17 cellular contexts compared by ENCODE assay signal in the genomic region with DNA sequence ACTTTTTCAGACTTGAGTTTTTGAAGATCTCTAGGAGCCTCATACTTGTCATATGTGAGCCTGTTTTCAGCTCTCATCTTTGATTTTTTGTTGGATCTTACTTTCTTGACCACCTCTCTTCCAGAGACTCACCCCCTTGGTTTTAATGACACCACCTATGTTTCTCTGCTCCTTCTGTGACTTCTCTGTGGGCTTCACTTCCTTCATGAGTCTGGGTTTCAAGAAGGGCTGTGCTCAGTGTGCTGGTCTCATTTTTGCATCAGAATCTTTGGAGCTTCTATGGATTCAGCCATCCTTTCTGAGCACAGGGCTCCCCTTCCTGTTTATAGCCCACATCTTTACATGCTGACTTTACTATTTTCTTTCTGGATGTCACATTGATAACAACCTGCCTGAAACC.
"Had no signal": no experiment of that assay in that cellular context is flagged by ENCODE, and none has a peak within 500 bp of the region (broad histone marks: within the 10 kb centered on the region; RNA-seq: fewer than 3 reads in every experiment).

No MANE protein-coding gene starts in this region.

- H3K27ac ChIP-seq: esophagus squamous epithelium had no signal

- H3K36me3 ChIP-seq: esophagus squamous epithelium, thyroid gland had no signal

- H3K9me3 Mint-ChIP-seq: activated B cell treated with CpG ODN at 0.5 μM for 24 hours; activated CD4-positive, alpha-beta T cell treated with anti-CD3 and anti-CD28 coated beads, Interleukin-2, amount 10 ng/mL, durations not matched to agents 7 days and 5 days; activated T-helper 2 cell treated with anti-CD3 and anti-CD28 coated beads, Interferon-gamma antibody, Interleukin-2, Interleukin-4, amounts not matched to agents 10 μg/mL and 5 μg/mL and 100 μg/mL, durations not matched to agents 14 hours and 24 hours and 36 hours; naive B cell; T-cell had no signal

- H3K27me3 ChIP-seq: esophagus squamous epithelium, thyroid gland had no signal

- H3K27ac Mint-ChIP-seq: activated B cell treated with CpG ODN at 0.5 μM for 24 hours; activated CD4-positive, alpha-beta T cell treated with anti-CD3 and anti-CD28 coated beads, Interleukin-2, amount 10 ng/mL, durations not matched to agents 7 days and 5 days; activated T-helper 2 cell treated with anti-CD3 and anti-CD28 coated beads, Interferon-gamma antibody, Interleukin-2, Interleukin-4, amounts not matched to agents 10 μg/mL and 5 μg/mL and 100 μg/mL, durations not matched to agents 14 hours and 24 hours and 36 hours; T-cell had no signal

- H3K4me3 ChIP-seq: esophagus squamous epithelium, mucosa of descending colon, smooth muscle cell, thyroid gland had no signal

- H3K4me3 Mint-ChIP-seq: activated B cell treated with CpG ODN at 0.5 μM for 24 hours; activated CD4-positive, alpha-beta T cell treated with anti-CD3 and anti-CD28 coated beads, Interleukin-2, amount 10 ng/mL, durations not matched to agents 7 days and 5 days; naive B cell; T-cell had no signal

- ATAC-seq: left cardiac atrium, mucosa of descending colon, sciatic nerve, T-cell had no signal

- H3K9me3 ChIP-seq: esophagus squamous epithelium, mucosa of descending colon, thyroid gland had no signal

- DNase-seq: activated B cell treated with CpG ODN at 0.5 μM for 24 hours; activated CD4-positive, alpha-beta T cell treated with anti-CD3 and anti-CD28 coated beads, Interleukin-2, amount 10 ng/mL, durations not matched to agents 7 days and 5 days; activated naive CD4-positive, alpha-beta T cell treated with Interleukin-2 at 50 U/mL for 16 hours; activated T-cell treated with anti-CD3 and anti-CD28 coated beads for 4 hours; dermis blood vessel endothelial cell; effector memory CD4-positive, alpha-beta T cell; esophagus squamous epithelium; left cardiac atrium; mesenchymal stem cell; mucosa of descending colon; naive B cell; stimulated activated CD4-positive, alpha-beta T cell treated with anti-CD3 and anti-CD28 coated beads, Interleukin-4, amount 100 ng/mL, for 1 hour; T-cell; thyroid gland had no signal

- H3K4me1 Mint-ChIP-seq: activated B cell treated with CpG ODN at 0.5 μM for 24 hours, naive B cell had no signal

- H3K27me3 Mint-ChIP-seq: activated CD4-positive, alpha-beta T cell treated with anti-CD3 and anti-CD28 coated beads, Interleukin-2, amount 10 ng/mL, durations not matched to agents 7 days and 5 days had no signal
